23 cellular contexts compared by ENCODE assay signal in genomic region chr12:26242683-26243082, GRCh38. TPM values are rescaled to one million over a fixed set of nuclear protein-coding genes. Genes with fewer than 3 reads are reported as not detected.
DNase-seq lines count a peak whose midpoint lies in the region; ATAC-seq and TF ChIP-seq lines count a peak whose summit lies in the region.
"Had no signal": no experiment of that assay in that cellular context is flagged by ENCODE, and none has a peak within 500 bp of the region (broad histone marks: within the 10 kb centered on the region; RNA-seq: fewer than 3 reads in every experiment).

No MANE protein-coding gene starts in this region.

- no peak overlapping the region for H3K4me3 ChIP-seq in colonic mucosa
- no peak overlapping the region for H3K4me3 ChIP-seq in mucosa of rectum (ENCODE audit: low read length in 2 of 2)
- H3K4me3 ChIP-seq in transverse colon = no peak overlapping the region
- H3K4me3 ChIP-seq: BLaER1, GM12878 had no signal

- in situ Hi-C loops in transverse colon (cut with MboI; ENCODE audit: low pct_ligation_motif_present in 1 of 4, low pct_unique_long_range_greater_than_20kb in 1 of 4, low sequenced_read_pairs in 3 of 4) = no loop called here

- H3K36me3 ChIP-seq in colonic mucosa (no peaks in the 10 kb centered on the region), mucosa of rectum (ENCODE audit: control insufficient read depth in 2 of 2, insufficient read depth in 2 of 2, low read length in 2 of 2) (no peaks in the 10 kb centered on the region), transverse colon (no peaks in the 10 kb centered on the region)
- H3K36me3 ChIP-seq: BE2C, BLaER1 had no signal

- H3K4me1 ChIP-seq in colonic mucosa (no peaks in the 10 kb centered on the region), mucosa of rectum (ENCODE audit: control insufficient read depth in 2 of 2, insufficient read depth in 2 of 2, low read length in 2 of 2) (peaks cover 26 to 48% of the 10 kb centered on the region in 2 donors), transverse colon (peaks cover 0 to 65% (median 18%) of the 10 kb centered on the region in 4 donors)

- POLR2A ChIA-PET in GM10248 (lab: Yijun Ruan, JAX) = no interaction called here

- intact Hi-C loops in colonic mucosa (cut with DNase I) = no loop called here
- intact Hi-C loops in left colon (cut with DNase I, micrococcal nuclease) = no loop called here
- intact Hi-C loops in transverse colon (cut with DNase I; ENCODE audit: low total_unique reads) = no loop called here

- no peaks in the 10 kb centered on the region for H3K9me3 ChIP-seq in colonic mucosa
- H3K9me3 ChIP-seq in mucosa of rectum (ENCODE audit: control insufficient read depth in 2 of 2, low read length in 2 of 2) = no peaks in the 10 kb centered on the region
- H3K9me3 ChIP-seq in transverse colon = no peaks in the 10 kb centered on the region
- H3K9me3 ChIP-seq: BE2C, BLaER1 had no signal

- ATAC-seq in left colon (peak; percentile 71), HG03039 (IDR thresholded peaks at IDR 0.05; ENCODE audit: unreplicated experiment) (no peak), HG02938 (IDR thresholded peaks at IDR 0.05; ENCODE audit: unreplicated experiment) (no peak)
- ATAC-seq: GM12878 had no signal

- H3K27ac ChIP-seq in colonic mucosa (peak overlapping the region; percentile 53), mucosa of rectum (ENCODE audit: low read depth in 2 of 2, low read length in 2 of 2) (peak overlapping the region; percentile 75 to 77), transverse colon (peak overlapping the region; percentile 31 to 78 (median 61))
- H3K27ac ChIP-seq: BLaER1 had no signal

- H3K9ac ChIP-seq in colonic mucosa (ENCODE audit: low read depth in 2 of 2, low read length in 2 of 2) (no peak overlapping the region), mucosa of rectum (ENCODE audit: low read depth in 1 of 2, low read length in 2 of 2) (peak overlapping the region in 1 of 2 donors; percentile 41)
- H3K9ac ChIP-seq: BLaER1 had no signal

- DNase-seq in colonic mucosa = peak; percentile 58
- DNase-seq in left colon = peak; percentile 36 to 69
- peak; percentile 49 for DNase-seq in transverse colon
- no peak for DNase-seq in NCI-H1105 (lab: John Stamatoyannopoulos, UW)
- no peak for DNase-seq in GM10248 (ENCODE audit: extremely low spot score)
- DNase-seq: 8988T; ACHN; BE2C; C1 segment of cervical spinal cord; CD4-positive, alpha-beta memory T cell; CD4-positive, CD25-positive, alpha-beta regulatory T cell; CD8-positive, alpha-beta memory T cell; COR-L47; DMS 273 treated with DMSO at 0.1 percent for 48 hours; DMS153; DMS53; DMS79 treated with DMSO at 0.1 percent for 48 hours; GF-D8 had no signal

- no peak for TF ChIP-seq CTCF in colonic mucosa (IDR thresholded peaks at IDR 0.05)
- TF ChIP-seq CTCF in transverse colon (IDR thresholded peaks at IDR 0.05) = no peak
- TF ChIP-seq CTCF in GM10248 (IDR thresholded peaks at IDR 0.05; ENCODE audit: control extremely low read depth, extremely low read depth, low read depth, missing control alignments) = no peak

- H3K27me3 ChIP-seq in colonic mucosa = no peaks in the 10 kb centered on the region
- no peaks in the 10 kb centered on the region for H3K27me3 ChIP-seq in mucosa of rectum (ENCODE audit: control insufficient read depth in 2 of 2, insufficient read depth in 2 of 2, low read length in 2 of 2)
- no peaks in the 10 kb centered on the region for H3K27me3 ChIP-seq in transverse colon
- H3K27me3 ChIP-seq: BE2C, BLaER1 had no signal

- CTCF ChIA-PET in GM10248 (lab: Yijun Ruan, JAX) = interaction anchor here (1.0 kb wide), 1 partner anchor 13 kb away, joined by 3 read pairs; no protein-coding TSS in a partner anchor

- TF ChIP-seq EP300 in transverse colon (IDR thresholded peaks at IDR 0.05; ENCODE audit: low read depth) = no peak

- TF ChIP-seq POLR2A in transverse colon (IDR thresholded peaks at IDR 0.05) = no peak

RNA-seq across cellular contexts. Expression of gene SSPN, which starts 47.3 kb away (rescaled TPM):
- 10 to 100 TPM in 1 of 2 donors, 1 to 10 TPM in 1; 8.5 to 13.5 TPM for total RNA-seq in colonic mucosa
- 10 to 100 TPM; 12.8 to 20.6 TPM for total RNA-seq in left colon
- total RNA-seq in transverse colon = 100 to 1,000 TPM in 1 of 4 donors, 10 to 100 TPM in 2, 1 to 10 TPM in 1; 4.5 to 103 (median 15.0) TPM
- total RNA-seq: CD4-positive, alpha-beta memory T cell; CD4-positive, CD25-positive, alpha-beta regulatory T cell; CD8-positive, alpha-beta memory T cell had no signal

Comparison
In these comparisons a context has a peak if more than half of its experiments do, and no peak if none do; other contexts are left out.
1. DNase-seq: peak in colonic mucosa (single experiment), left colon (2 of 2) and transverse colon (single experiment); none in NCI-H1105 (single experiment) and GM10248 (single experiment).
2. Peak in every context shown above with its lines, with median percentiles within 50 percentile points of each other: H3K27ac ChIP-seq.